In the genomic region with DNA sequence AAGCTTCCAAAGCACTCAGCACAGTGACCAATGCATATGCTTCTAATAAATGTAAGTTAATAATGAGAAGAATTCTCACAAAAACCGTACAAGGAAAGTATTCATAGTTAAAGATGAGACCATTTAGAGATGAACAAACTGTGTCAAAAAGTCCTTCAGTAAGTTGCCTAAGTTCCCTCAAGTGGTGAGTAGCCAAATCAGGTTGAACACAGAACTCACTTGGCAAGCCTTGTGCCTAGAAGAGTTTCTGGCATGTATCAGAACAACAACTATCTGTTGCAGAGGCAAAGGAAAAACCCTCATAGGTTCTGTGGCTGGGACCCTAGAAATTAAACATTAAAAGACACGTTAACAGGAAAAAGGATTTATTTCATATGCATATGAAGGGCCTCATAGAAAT, we compare ENCODE assay signal across 1 cellular context.
TF ChIP-seq lines count a peak whose summit lies in the region.

No MANE protein-coding gene starts in this region.

TF ChIP-seq in SK-N-SH treated with all-trans-retinoic acid at 6 μM for 48 hours, 23 proteins besides CTCF, POLR2A, EP300 and RAD21 (continued from another document):
- TF ChIP-seq, protein P1, sequence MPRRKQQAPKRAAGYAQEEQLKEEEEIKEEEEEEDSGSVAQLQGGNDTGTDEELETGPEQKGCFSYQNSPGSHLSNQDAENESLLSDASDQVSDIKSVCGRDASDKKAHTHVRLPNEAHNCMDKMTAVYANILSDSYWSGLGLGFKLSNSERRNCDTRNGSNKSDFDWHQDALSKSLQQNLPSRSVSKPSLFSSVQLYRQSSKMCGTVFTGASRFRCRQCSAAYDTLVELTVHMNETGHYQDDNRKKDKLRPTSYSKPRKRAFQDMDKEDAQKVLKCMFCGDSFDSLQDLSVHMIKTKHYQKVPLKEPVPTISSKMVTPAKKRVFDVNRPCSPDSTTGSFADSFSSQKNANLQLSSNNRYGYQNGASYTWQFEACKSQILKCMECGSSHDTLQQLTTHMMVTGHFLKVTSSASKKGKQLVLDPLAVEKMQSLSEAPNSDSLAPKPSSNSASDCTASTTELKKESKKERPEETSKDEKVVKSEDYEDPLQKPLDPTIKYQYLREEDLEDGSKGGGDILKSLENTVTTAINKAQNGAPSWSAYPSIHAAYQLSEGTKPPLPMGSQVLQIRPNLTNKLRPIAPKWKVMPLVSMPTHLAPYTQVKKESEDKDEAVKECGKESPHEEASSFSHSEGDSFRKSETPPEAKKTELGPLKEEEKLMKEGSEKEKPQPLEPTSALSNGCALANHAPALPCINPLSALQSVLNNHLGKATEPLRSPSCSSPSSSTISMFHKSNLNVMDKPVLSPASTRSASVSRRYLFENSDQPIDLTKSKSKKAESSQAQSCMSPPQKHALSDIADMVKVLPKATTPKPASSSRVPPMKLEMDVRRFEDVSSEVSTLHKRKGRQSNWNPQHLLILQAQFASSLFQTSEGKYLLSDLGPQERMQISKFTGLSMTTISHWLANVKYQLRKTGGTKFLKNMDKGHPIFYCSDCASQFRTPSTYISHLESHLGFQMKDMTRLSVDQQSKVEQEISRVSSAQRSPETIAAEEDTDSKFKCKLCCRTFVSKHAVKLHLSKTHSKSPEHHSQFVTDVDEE (CRISPR knock-in tag; IDR thresholded peaks at IDR 0.05), result no peak
- TF ChIP-seq ZNF8 (CRISPR knock-in tag; IDR thresholded peaks at IDR 0.05) (no peak), ZNF565 (CRISPR knock-in tag; conservative IDR thresholded peaks at IDR 0.05; ENCODE audit: low read depth) (no peak)
